In the genomic region with DNA sequence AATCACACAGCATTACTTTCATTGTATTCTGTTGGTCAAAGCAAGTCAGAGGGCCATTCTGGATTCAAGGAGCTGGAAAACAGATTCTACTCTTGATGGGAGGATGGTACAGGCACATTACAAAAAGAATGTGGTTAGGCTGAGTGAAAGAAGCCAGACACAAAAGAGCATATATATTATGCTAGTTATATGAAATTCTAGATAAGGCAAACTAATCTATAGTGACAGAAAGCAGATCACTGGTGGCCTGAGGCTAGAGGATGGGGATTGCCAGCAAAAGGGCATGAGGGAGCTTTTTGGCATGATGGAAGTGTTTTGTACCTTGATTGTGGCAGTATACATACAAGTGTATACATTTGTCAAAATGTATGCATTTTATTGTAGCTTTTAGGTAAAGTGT, we compare ENCODE assay signal across 22 cellular contexts.
"Had no signal": no experiment of that assay in that cellular context is flagged by ENCODE, and none has a peak within 500 bp of the region (broad histone marks: within the 10 kb centered on the region; RNA-seq: fewer than 3 reads in every experiment).

No MANE protein-coding gene starts in this region.

- H3K9me3 Mint-ChIP-seq: naive thymus-derived CD8-positive, alpha-beta T cell; nephron progenitor cell; stimulated activated memory B cell treated with anti-CD40 and anti-IgM and Interleukin-4, amounts not matched to agents 10 μg/mL and 1 μg/mL and 100 μg/mL, for 72 hours; stimulated activated naive CD8-positive, alpha-beta T cell treated with anti-CD3 and anti-CD28 coated beads, Interleukin-15, Interleukin-2, amounts not matched to agents 100 ng/mL and 50 ng/mL, for 24 hours had no signal

- H3K27ac ChIP-seq: dorsolateral prefrontal cortex, foreskin keratinocyte, gastroesophageal sphincter, heart left ventricle, hepatocyte, prostate gland, right atrium auricular region, sigmoid colon had no signal

- H3K4me3 Mint-ChIP-seq: naive thymus-derived CD8-positive, alpha-beta T cell; nephron progenitor cell; stimulated activated memory B cell treated with anti-CD40 and anti-IgM and Interleukin-4, amounts not matched to agents 10 μg/mL and 1 μg/mL and 100 μg/mL, for 72 hours; stimulated activated naive CD8-positive, alpha-beta T cell treated with anti-CD3 and anti-CD28 coated beads, Interleukin-15, Interleukin-2, amounts not matched to agents 100 ng/mL and 50 ng/mL, for 24 hours had no signal

- H3K27me3 Mint-ChIP-seq: stimulated activated memory B cell treated with anti-CD40 and anti-IgM and Interleukin-4, amounts not matched to agents 10 μg/mL and 1 μg/mL and 100 μg/mL, for 72 hours had no signal

- ATAC-seq: foreskin keratinocyte; gastroesophageal sphincter; heart left ventricle; left lobe of liver; naive thymus-derived CD8-positive, alpha-beta T cell; stimulated activated memory B cell treated with anti-CD40 and anti-IgM and Interleukin-4, amounts not matched to agents 10 μg/mL and 1 μg/mL and 100 μg/mL, for 72 hours had no signal

- H3K36me3 Mint-ChIP-seq: naive thymus-derived CD8-positive, alpha-beta T cell; stimulated activated memory B cell treated with anti-CD40 and anti-IgM and Interleukin-4, amounts not matched to agents 10 μg/mL and 1 μg/mL and 100 μg/mL, for 72 hours had no signal

- H3K4me1 ChIP-seq: foreskin keratinocyte, prostate gland had no signal

- H3K27ac Mint-ChIP-seq: nephron progenitor cell; stimulated activated naive CD8-positive, alpha-beta T cell treated with anti-CD3 and anti-CD28 coated beads, Interleukin-15, Interleukin-2, amounts not matched to agents 100 ng/mL and 50 ng/mL, for 24 hours had no signal

- H3K9me3 ChIP-seq: gastroesophageal sphincter, heart left ventricle, prostate gland, right atrium auricular region, sigmoid colon had no signal

- H3K4me3 ChIP-seq: dorsolateral prefrontal cortex, gastroesophageal sphincter, heart left ventricle, hepatocyte, lung, prostate gland, right atrium auricular region, sigmoid colon had no signal

- DNase-seq: dorsolateral prefrontal cortex; effector CD4-positive, alpha-beta T cell; foreskin keratinocyte; heart left ventricle; kidney; mesenchymal stem cell; midbrain; naive thymus-derived CD8-positive, alpha-beta T cell; nephron progenitor cell; nucleus accumbens; sigmoid colon; stimulated activated CD4-positive, alpha-beta T cell treated with anti-CD3 and anti-CD28 coated beads, Interleukin-2, amount 100 ng/mL, for 24 hours; stimulated activated CD4-positive, alpha-beta T cell treated with anti-CD3 and anti-CD28 coated beads, Interleukin-4, amount 100 ng/mL, for 4 hours; trophoblast cell had no signal

- H3K36me3 ChIP-seq: gastroesophageal sphincter, heart left ventricle, prostate gland, right atrium auricular region, sigmoid colon had no signal
